In the genomic region with DNA sequence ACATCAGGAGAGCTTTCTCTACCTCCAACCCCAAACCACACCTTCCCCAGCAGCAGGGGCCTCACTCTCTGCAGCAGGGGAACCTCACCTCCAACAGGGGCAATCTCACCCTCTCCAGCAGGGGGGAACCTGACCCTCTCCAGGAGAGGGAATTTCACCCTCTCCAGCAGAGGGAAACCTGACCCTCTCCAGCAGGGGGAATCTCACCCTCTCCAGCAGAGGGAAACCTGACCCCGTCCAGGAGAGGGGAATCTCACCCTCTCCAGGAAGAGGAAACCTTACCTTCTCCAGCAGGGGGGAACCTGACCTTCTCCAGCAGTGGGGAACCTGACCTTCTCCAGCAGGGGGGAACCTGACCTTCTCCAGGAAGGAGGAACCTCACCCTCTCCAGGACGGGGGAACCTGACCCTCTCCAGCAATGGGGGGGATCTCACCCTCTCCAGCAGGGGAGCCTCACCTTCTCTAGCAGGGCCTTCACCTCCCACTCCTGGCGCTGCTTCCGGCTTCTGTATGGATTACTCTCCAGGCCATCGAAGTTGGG, we compare ENCODE assay signal across 9 cellular contexts. TPM values are rescaled to one million over a fixed set of nuclear protein-coding genes. Genes with fewer than 3 reads are reported as not detected.
DNase-seq lines count a peak whose midpoint lies in the region; ATAC-seq, FAIRE-seq and TF ChIP-seq lines count a peak whose summit lies in the region.
"Had no signal": no experiment of that assay in that cellular context is flagged by ENCODE, and none has a peak within 500 bp of the region (broad histone marks: within the 10 kb centered on the region; RNA-seq: fewer than 3 reads in every experiment).

No MANE protein-coding gene starts in this region.

- peaks cover 16% of the 10 kb centered on the region for H3K36me3 ChIP-seq in bronchial epithelial cell (ENCODE audit: control insufficient read depth, insufficient read depth, low read length)

- H3K36me3 Mint-ChIP-seq in nephron (ENCODE audit: low read depth): peaks cover 35% of the 10 kb centered on the region

- TF ChIP-seq CTCF in AG09309 (IDR thresholded peaks at IDR 0.05; ENCODE audit: control insufficient read depth, insufficient read depth, low read depth, low read length, missing control alignments): peak; percentile 60
- TF ChIP-seq CTCF in GM12864 (IDR thresholded peaks at IDR 0.05; ENCODE audit: low read depth, low read length, missing control alignments): peak; percentile 51
- peak; percentile 80 for TF ChIP-seq CTCF in bronchial epithelial cell (IDR thresholded peaks at IDR 0.05; ENCODE audit: insufficient read depth, low read length, severe bottlenecking)
- TF ChIP-seq CTCF in nephron (IDR thresholded peaks at IDR 0.05; ENCODE audit: unreplicated experiment in 3 of 3): peak in 2 of 3 experiments; percentile 11 to 42

- no peak for ATAC-seq in HG03442 (IDR thresholded peaks at IDR 0.05; ENCODE audit: unreplicated experiment)
- no peak for ATAC-seq in HG02571 (IDR thresholded peaks at IDR 0.05; ENCODE audit: unreplicated experiment)

- no peak overlapping the region for H3K4me3 Mint-ChIP-seq in nephron
- H3K4me3 Mint-ChIP-seq: memory B cell had no signal

- no peak for DNase-seq in AG09309 (ENCODE audit: low read depth)
- no peak for DNase-seq in GM12864 (ENCODE audit: low read depth)
- peak; percentile 48 for DNase-seq in NCI-H526 treated with DMSO at 0.1 percent for 48 hours (lab: John Stamatoyannopoulos, UW)
- DNase-seq in bronchial epithelial cell (ENCODE audit: low read depth): peak; percentile 67
- no peak for DNase-seq in retina

- H3K9me3 Mint-ChIP-seq in nephron: no peaks in the 10 kb centered on the region
- H3K9me3 Mint-ChIP-seq: memory B cell had no signal

- no peak for FAIRE-seq in bronchial epithelial cell (lab: Jason Lieb, UNC)

- H3K4me3 ChIP-seq in AG09309 (ENCODE audit: control insufficient read depth, low read depth, low read length) (no peak overlapping the region), GM12864 (ENCODE audit: low read depth, low read length) (no peak overlapping the region), bronchial epithelial cell (ENCODE audit: low read depth, low read length) (no peak overlapping the region)

- no peaks in the 10 kb centered on the region for H3K27me3 Mint-ChIP-seq in nephron (ENCODE audit: low read depth)
- H3K27me3 Mint-ChIP-seq: memory B cell had no signal

- H3K4me1 Mint-ChIP-seq in nephron: peaks cover 15% of the 10 kb centered on the region

- no peak overlapping the region for H3K27ac Mint-ChIP-seq in nephron

- H3K27me3 ChIP-seq in bronchial epithelial cell (ENCODE audit: control insufficient read depth, insufficient read depth, low read length): no peaks in the 10 kb centered on the region

RNA-seq across cellular contexts. Expression of gene B3GALT4, which starts 3.1 kb away (rescaled TPM):
- 3.9 and 16.9 TPM in 2 replicates for total RNA-seq in bronchial epithelial cell

RNA-seq across cellular contexts. Expression of gene RPS18, which starts 8.2 kb away (rescaled TPM):
- 9,289 and 12,112 TPM in 2 replicates for total RNA-seq in bronchial epithelial cell

RNA-seq across cellular contexts. Expression of gene VPS52, which starts 8.4 kb away (rescaled TPM):
- total RNA-seq in bronchial epithelial cell: 22.1 and 32.5 TPM in 2 replicates

RNA-seq across cellular contexts. Expression of gene WDR46, which starts 9.0 kb away (rescaled TPM):
- 59.5 and 132 TPM in 2 replicates for total RNA-seq in bronchial epithelial cell

RNA-seq across cellular contexts. Expression of gene PFDN6, which starts 9.4 kb away (rescaled TPM):
- total RNA-seq in bronchial epithelial cell: 61.7 and 64.5 TPM in 2 replicates

Comparison
In these comparisons a context has a peak if more than half of its experiments do, and no peak if none do; other contexts are left out.
1. DNase-seq: peak in NCI-H526 treated with DMSO at 0.1 percent for 48 hours (single experiment) and bronchial epithelial cell (single experiment); none in AG09309 (single experiment), GM12864 (single experiment) and retina (single experiment).
2. CTCF ChIP-seq: peak in every context shown above with its lines; median percentile 80 in bronchial epithelial cell; 60 in AG09309; 51 in GM12864; 26 in nephron.